1 cellular context compared by ENCODE assay signal in genomic region chr3:41198950-41199865, GRCh38.
TF ChIP-seq lines count a peak whose summit lies in the region.

Gene CTNNB1, plus strand, starts transcription at chr3:41199505. Its CDS starts 24,564 bp downstream, at chr3:41224069.

TF ChIP-seq in HCT116, 20 proteins besides CTCF, POLR2A, EP300 and RAD21 (continued from another document):
- TF ChIP-seq, protein P1, sequence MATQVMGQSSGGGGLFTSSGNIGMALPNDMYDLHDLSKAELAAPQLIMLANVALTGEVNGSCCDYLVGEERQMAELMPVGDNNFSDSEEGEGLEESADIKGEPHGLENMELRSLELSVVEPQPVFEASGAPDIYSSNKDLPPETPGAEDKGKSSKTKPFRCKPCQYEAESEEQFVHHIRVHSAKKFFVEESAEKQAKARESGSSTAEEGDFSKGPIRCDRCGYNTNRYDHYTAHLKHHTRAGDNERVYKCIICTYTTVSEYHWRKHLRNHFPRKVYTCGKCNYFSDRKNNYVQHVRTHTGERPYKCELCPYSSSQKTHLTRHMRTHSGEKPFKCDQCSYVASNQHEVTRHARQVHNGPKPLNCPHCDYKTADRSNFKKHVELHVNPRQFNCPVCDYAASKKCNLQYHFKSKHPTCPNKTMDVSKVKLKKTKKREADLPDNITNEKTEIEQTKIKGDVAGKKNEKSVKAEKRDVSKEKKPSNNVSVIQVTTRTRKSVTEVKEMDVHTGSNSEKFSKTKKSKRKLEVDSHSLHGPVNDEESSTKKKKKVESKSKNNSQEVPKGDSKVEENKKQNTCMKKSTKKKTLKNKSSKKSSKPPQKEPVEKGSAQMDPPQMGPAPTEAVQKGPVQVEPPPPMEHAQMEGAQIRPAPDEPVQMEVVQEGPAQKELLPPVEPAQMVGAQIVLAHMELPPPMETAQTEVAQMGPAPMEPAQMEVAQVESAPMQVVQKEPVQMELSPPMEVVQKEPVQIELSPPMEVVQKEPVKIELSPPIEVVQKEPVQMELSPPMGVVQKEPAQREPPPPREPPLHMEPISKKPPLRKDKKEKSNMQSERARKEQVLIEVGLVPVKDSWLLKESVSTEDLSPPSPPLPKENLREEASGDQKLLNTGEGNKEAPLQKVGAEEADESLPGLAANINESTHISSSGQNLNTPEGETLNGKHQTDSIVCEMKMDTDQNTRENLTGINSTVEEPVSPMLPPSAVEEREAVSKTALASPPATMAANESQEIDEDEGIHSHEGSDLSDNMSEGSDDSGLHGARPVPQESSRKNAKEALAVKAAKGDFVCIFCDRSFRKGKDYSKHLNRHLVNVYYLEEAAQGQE (IDR thresholded peaks at IDR 0.05; ENCODE audit: low read depth): no peak
- TF ChIP-seq MAX (IDR thresholded peaks at IDR 0.05) (peak; percentile 82), ZNF274 (IDR thresholded peaks at IDR 0.05; ENCODE audit: low read depth, low read length) (no peak), ZFX (IDR thresholded peaks at IDR 0.05) (peak; percentile 88), FOSL1 (IDR thresholded peaks at IDR 0.05; ENCODE audit: low read depth) (no peak)
